ENCODE assay signal across 14 cellular contexts in the genomic region with DNA sequence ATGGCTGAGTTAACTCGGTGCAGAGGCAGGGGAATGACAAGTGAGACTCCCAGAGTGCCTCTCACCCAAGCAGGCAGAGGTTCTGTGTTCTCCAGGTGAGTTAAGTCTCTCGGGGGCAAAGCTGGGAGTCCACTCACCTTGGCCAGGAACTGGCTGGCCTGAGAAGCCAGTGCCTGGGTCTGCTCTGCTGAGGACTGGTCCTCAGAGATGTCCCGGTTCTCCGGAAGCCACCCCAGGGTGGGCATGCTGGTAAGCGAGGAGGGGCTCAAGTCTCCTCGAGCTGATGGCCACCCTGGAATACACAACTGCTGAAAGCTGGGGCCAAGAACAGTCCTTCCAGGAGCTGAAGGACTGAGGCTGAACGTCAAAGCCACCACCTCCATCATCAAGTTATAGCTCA. TPM values are rescaled to one million over a fixed set of nuclear protein-coding genes. Genes with fewer than 3 reads are reported as not detected.
A peak's percentile ranks its signal among the peaks of the same experiment; 100 is the strongest.
DNase-seq lines count a peak whose midpoint lies in the region; ATAC-seq, FAIRE-seq and TF ChIP-seq lines count a peak whose summit lies in the region.
"Had no signal": no experiment of that assay in that cellular context is flagged by ENCODE, and none has a peak within 500 bp of the region (broad histone marks: within the 10 kb centered on the region; RNA-seq: fewer than 3 reads in every experiment).

No MANE protein-coding gene starts in this region.

- no peak for DNase-seq in CD4-positive, alpha-beta T cell
- DNase-seq in GM12878 (ENCODE audit: low read depth, low spot score): no peak
- no peak for DNase-seq in osteocyte (ENCODE audit: extremely low spot score, unreplicated experiment)
- DNase-seq in DMS 273 treated with DMSO at 0.1 percent for 48 hours (lab: John Stamatoyannopoulos, UW): no peak
- DNase-seq in iPS-NIHi7 (ENCODE audit: extremely low spot score): no peak
- no peak for DNase-seq in NCI-H1417 treated with DMSO at 0.1 percent for 48 hours (lab: John Stamatoyannopoulos, UW)
- DNase-seq: amygdala, Calu3, NCI-H146 had no signal

- 0 out of 2 replicates have a peak overlapping the region, but pooled peaks have one; percentile 1 for H3K9ac ChIP-seq in GM12878 (ENCODE audit: control insufficient read depth, insufficient read depth, low read length)

- BruUV-seq in GM12878 (replicated peaks; lab: Mats Ljungman, UMichigan): no TSS peak

- no peaks in the 10 kb centered on the region for H3K27me3 ChIP-seq in CD4-positive, alpha-beta T cell (ENCODE audit: control insufficient read depth, insufficient read depth, low read length)
- no peaks in the 10 kb centered on the region for H3K27me3 ChIP-seq in GM12878 (replicated peaks in 1 of 2; ENCODE audit: control insufficient read depth in 2 of 2, insufficient read depth in 2 of 2, low read length in 1 of 2)

- H3K36me3 Mint-ChIP-seq in CD4-positive, alpha-beta T cell (ENCODE audit: low read depth): peaks cover 93% of the 10 kb centered on the region
- H3K36me3 Mint-ChIP-seq in osteocyte (ENCODE audit: unreplicated experiment): peaks cover 45% of the 10 kb centered on the region

- H3K27ac Mint-ChIP-seq in CD4-positive, alpha-beta T cell: peak overlapping the region; percentile 83
- H3K27ac Mint-ChIP-seq in osteocyte (ENCODE audit: unreplicated experiment): peak overlapping the region; percentile 90

- no peak for FAIRE-seq in GM12878 (lab: Jason Lieb, UNC)
- FAIRE-seq: endothelial cell of umbilical vein had no signal

- in situ Hi-C loops in GM12878 (cut with MboI): no loop called here

- TF ChIP-seq POLR2A in GM12878 (IDR thresholded peaks at IDR 0.05; ENCODE audit: low read depth, low read length): no peak

- H3K9me3 ChIP-seq in CD4-positive, alpha-beta T cell (ENCODE audit: control insufficient read depth, low read length): no peaks in the 10 kb centered on the region
- H3K9me3 ChIP-seq in KOPT-K1 (ENCODE audit: insufficient read depth, low read length, poor library complexity, severe bottlenecking) (no peaks in the 10 kb centered on the region), GM12878 (replicated peaks; ENCODE audit: control insufficient read depth, insufficient read depth, low read length) (no peaks in the 10 kb centered on the region)

- peak overlapping the region; percentile 77 for H3K27ac ChIP-seq in CD4-positive, alpha-beta T cell (ENCODE audit: low read depth, low read length)
- H3K27ac ChIP-seq in KOPT-K1 (ENCODE audit: low read depth, low read length, poor library complexity, severe bottlenecking) (peak overlapping the region; percentile 50), GM12878 (ENCODE audit: control insufficient read depth, insufficient read depth) (peak overlapping the region; percentile 78)
- H3K27ac ChIP-seq: VCaP had no signal

- H3K27me3 Mint-ChIP-seq in CD4-positive, alpha-beta T cell: no peaks in the 10 kb centered on the region
- H3K27me3 Mint-ChIP-seq in osteocyte (ENCODE audit: unreplicated experiment): no peaks in the 10 kb centered on the region

- TF ChIP-seq RAD21 in GM12878 (IDR thresholded peaks at IDR 0.05; ENCODE audit: insufficient read depth, low read depth, low read length): no peak

- H3K36me3 ChIP-seq in KOPT-K1 (ENCODE audit: insufficient read depth, low read length) (peaks cover 93% of the 10 kb centered on the region), GM12878 (ENCODE audit: control insufficient read depth in 2 of 2, insufficient read depth in 2 of 2, low read length in 1 of 2) (peaks cover 43 to 46% of the 10 kb centered on the region in 2 experiments)

- SMC1A ChIA-PET in GM12878 (lab: Charles Lee; ENCODE audit: uncharacterized antibody, unreplicated experiment): interaction anchor here (0.8 to 13.9 kb wide), 8 partner anchors 12 to 30 kb away, joined by 3 to 327 read pairs (median 4); partner anchors contain the start of gene AKNA

- CTCF ChIA-PET in CD4-positive, alpha-beta T cell (lab: Charles Lee): interaction anchor here (0.7 to 2.0 kb wide), 5 partner anchors 14 to 38 kb away, joined by 3 to 6 read pairs (median 3); no protein-coding TSS in a partner anchor
- CTCF ChIA-PET in GM12878 (lab: Yijun Ruan, JAX): interaction anchor here (0.6 to 7.4 kb wide), 6 partner anchors 20 to 40 kb away, joined by 3 to 108 read pairs (median 4); partner anchors contain the start of gene AKNA

- ATAC-seq in CD4-positive, alpha-beta T cell (ENCODE audit: poor library complexity): no peak
- 0 out of 3 replicates have a peak, but pooled peaks have one; percentile 2 for ATAC-seq in GM12878
- ATAC-seq in GM18873 (IDR thresholded peaks at IDR 0.05; ENCODE audit: low FRiP score, unreplicated experiment): no peak

- POLR2A ChIA-PET in CD4-positive, alpha-beta T cell (lab: Charles Lee): interaction anchor here (0.8 to 13.0 kb wide), 6 partner anchors 9 to 220 kb away, joined by 3 to 477 read pairs (median 4); partner anchors contain the start of genes AKNA and ATP6V1G1
- POLR2A ChIA-PET in GM12878 (lab: Charles Lee): interaction anchor here (0.5 to 13.2 kb wide), 7 partner anchors 11 to 328 kb away, joined by 3 to 312 read pairs (median 4); partner anchors contain the start of gene AKNA

- RAD21 ChIA-PET in GM12878 (lab: Charles Lee; ENCODE audit: unreplicated experiment): interaction anchor here (1.0 to 12.9 kb wide), 7 partner anchors 14 to 286 kb away, joined by 3 to 251 read pairs (median 3); partner anchors contain the start of gene AKNA

- TF ChIP-seq CTCF in CD4-positive, alpha-beta T cell (IDR thresholded peaks at IDR 0.05): no peak
- TF ChIP-seq CTCF in GM12878 (IDR thresholded peaks at IDR 0.05 in 2 of 3, conservative IDR thresholded peaks at IDR 0.05 in 1 of 3; ENCODE audit: control insufficient read depth in 2 of 3, extremely low read depth in 1 of 3, insufficient read depth in 1 of 3, low read depth in 3 of 3, low read length in 3 of 3) (no peak), osteocyte (IDR thresholded peaks at IDR 0.05) (no peak)

- H3K4me1 ChIP-seq in GM12878 (ENCODE audit: control insufficient read depth, insufficient read depth, low read length): peaks cover 74% of the 10 kb centered on the region

- H3K79me2 ChIP-seq in GM12878 (ENCODE audit: control insufficient read depth, insufficient read depth, low read length): peaks cover 34% of the 10 kb centered on the region

- H3K4me3 Mint-ChIP-seq in CD4-positive, alpha-beta T cell: peak overlapping the region; percentile 15
- H3K4me3 Mint-ChIP-seq in osteocyte (ENCODE audit: unreplicated experiment): no peak overlapping the region

- H4K20me1 ChIP-seq in GM12878 (ENCODE audit: control insufficient read depth, insufficient read depth): no peaks in the 10 kb centered on the region

- intact Hi-C loops in CD4-positive, alpha-beta T cell (cut with DNase I, micrococcal nuclease): no loop called here
- intact Hi-C loops in GM12878 (cut with micrococcal nuclease; ENCODE audit: unreplicated experiment): loop anchor here (2.0 kb wide), 1 partner anchor 17 kb away; no protein-coding TSS in a partner anchor

- H2AFZ ChIP-seq in GM12878 (ENCODE audit: control insufficient read depth, low read depth, low read length): no peak overlapping the region

- H3K4me1 Mint-ChIP-seq in CD4-positive, alpha-beta T cell (ENCODE audit: low read depth): peaks cover 91% of the 10 kb centered on the region
- H3K4me1 Mint-ChIP-seq in osteocyte (ENCODE audit: unreplicated experiment): peaks cover 22% of the 10 kb centered on the region

- H3K4me2 ChIP-seq in GM12878 (ENCODE audit: control insufficient read depth, insufficient read depth): peak overlapping the region; percentile 86

- WGBS in GM12878 (ENCODE audit: insufficient coverage, insufficient replicate concordance, low lambda C conversion rate, missing lambda C conversion rate): 21% methylated on average over 7 of the region's 7 CpGs

- H3K4me3 ChIP-seq in GM12878: peak overlapping the region; percentile 1; the same call in 1 of the 2 replicates

- TF ChIP-seq EP300 in GM12878 (IDR thresholded peaks at IDR 0.05; ENCODE audit: borderline replicate concordance in 1 of 2, control insufficient read depth in 1 of 2, low read depth in 2 of 2, low read length in 2 of 2): no peak

- H3K9me3 Mint-ChIP-seq in CD4-positive, alpha-beta T cell: no peaks in the 10 kb centered on the region
- H3K9me3 Mint-ChIP-seq in osteocyte (ENCODE audit: unreplicated experiment): no peaks in the 10 kb centered on the region

RNA-seq across cellular contexts. Expression of gene AKNA, which starts 20.4 kb away (rescaled TPM):
- 100 to 1,000 TPM; 247 to 258 TPM for total RNA-seq in CD4-positive, alpha-beta T cell
- 305 and 316 TPM in 2 replicates for total RNA-seq in GM12878 (2013; cell fraction: nucleolus; rRNA removed)
- total RNA-seq in GM12878 (2014; rRNA removed) (49.4 and 59.0 TPM in 2 replicates), GM12878 (2014; rRNA removed; fragmentation: Illumina TruSeq; extraction: Trizol) (36.0 and 39.8 TPM in 2 replicates), GM12878 (2021) (117 and 132 TPM in 2 replicates), osteocyte (36.0 and 37.0 TPM in 2 replicates)
- polyA plus RNA-seq in GM12878 (2011; ENCODE audit: low read depth): 22.0 TPM
- polyA plus RNA-seq in GM12878 (2011; rRNA removed) (18.0 and 30.1 TPM in 2 replicates), GM12878 (2014; fragmentation: Illumina TruSeq; extraction: Trizol) (27.2 and 57.6 TPM in 2 replicates), GM12878 (2014; fragmentation: Nextera tagmentation; extraction: Ambion mirVana) (1 to 10 TPM; 1.6 to 5.0 TPM), GM12878 (2014; rRNA removed) (71.9 and 77.7 TPM in 2 replicates), GM12878 (2016; fragmentation: Nextera tagmentation; extraction: Ambion mirVana) (10 to 100 TPM; 28.0 to 30.9 TPM)
- polyA plus RNA-seq in GM12878 (2011; cell fraction: cytosol; rRNA removed): 33.7 and 39.1 TPM in 2 replicates
- 107 and 123 TPM in 2 replicates for polyA plus RNA-seq in GM12878 (2011; cell fraction: nucleus; rRNA removed)
- polyA plus RNA-seq in GM12878 (2012): 57.1 and 64.5 TPM in 2 replicates
- polyA minus RNA-seq in GM12878 (2011; rRNA and poly(A)+ RNA removed): 47.4 and 97.2 TPM in 2 replicates
- polyA minus RNA-seq in GM12878 (2011; cell fraction: cytosol; rRNA and poly(A)+ RNA removed): 31.4 and 34.5 TPM in 2 replicates
- polyA minus RNA-seq in GM12878 (2011; cell fraction: nucleus; rRNA and poly(A)+ RNA removed): 64.4 and 127 TPM in 2 replicates

RNA-seq across cellular contexts. Expression of gene ORM2, which starts 37.7 kb away (rescaled TPM):
- total RNA-seq in CD4-positive, alpha-beta T cell: not detected
- not detected in 2 replicates for total RNA-seq in GM12878 (2013; cell fraction: nucleolus; rRNA removed)
- total RNA-seq in GM12878 (2014; rRNA removed) (not detected in 2 replicates), GM12878 (2014; rRNA removed; fragmentation: Illumina TruSeq; extraction: Trizol) (not detected in 2 replicates), GM12878 (2021) (0.64 TPM in 1 of 2 replicates, not detected in the other), osteocyte (not detected in 2 replicates)
- polyA plus RNA-seq in GM12878 (2011; ENCODE audit: low read depth): not detected
- polyA plus RNA-seq in GM12878 (2011; rRNA removed) (not detected in 2 replicates), GM12878 (2014; fragmentation: Illumina TruSeq; extraction: Trizol) (not detected in 2 replicates), GM12878 (2014; fragmentation: Nextera tagmentation; extraction: Ambion mirVana) (not detected), GM12878 (2014; rRNA removed) (not detected in 2 replicates), GM12878 (2016; fragmentation: Nextera tagmentation; extraction: Ambion mirVana) (not detected)
- polyA plus RNA-seq in GM12878 (2011; cell fraction: cytosol; rRNA removed): not detected in 2 replicates
- not detected in 2 replicates for polyA plus RNA-seq in GM12878 (2011; cell fraction: nucleus; rRNA removed)
- polyA plus RNA-seq in GM12878 (2012): not detected in 2 replicates
- not detected in 2 replicates for polyA minus RNA-seq in GM12878 (2011; rRNA and poly(A)+ RNA removed)
- polyA minus RNA-seq in GM12878 (2011; cell fraction: cytosol; rRNA and poly(A)+ RNA removed): not detected in 2 replicates
- polyA minus RNA-seq in GM12878 (2011; cell fraction: nucleus; rRNA and poly(A)+ RNA removed): not detected in 2 replicates
- total RNA-seq: Calu3, endothelial cell of umbilical vein, HT-29 had no signal
- polyA plus RNA-seq: endothelial cell of umbilical vein had no signal

RNA-seq across cellular contexts. Expression of gene ORM1, which starts 44.5 kb away (rescaled TPM):
- total RNA-seq in CD4-positive, alpha-beta T cell: not detected
- not detected in 2 replicates for total RNA-seq in GM12878 (2013; cell fraction: nucleolus; rRNA removed)
- total RNA-seq in GM12878 (2014; rRNA removed) (not detected in 2 replicates), GM12878 (2014; rRNA removed; fragmentation: Illumina TruSeq; extraction: Trizol) (not detected in 2 replicates), GM12878 (2021) (3.5 and 4.4 TPM in 2 replicates), osteocyte (not detected in 2 replicates)
- polyA plus RNA-seq in GM12878 (2011; ENCODE audit: low read depth): not detected
- polyA plus RNA-seq in GM12878 (2011; rRNA removed) (not detected in 2 replicates), GM12878 (2014; fragmentation: Illumina TruSeq; extraction: Trizol) (not detected in 2 replicates), GM12878 (2014; fragmentation: Nextera tagmentation; extraction: Ambion mirVana) (not detected), GM12878 (2014; rRNA removed) (not detected in 2 replicates), GM12878 (2016; fragmentation: Nextera tagmentation; extraction: Ambion mirVana) (not detected)
- polyA plus RNA-seq in GM12878 (2011; cell fraction: cytosol; rRNA removed): not detected in 2 replicates
- not detected in 2 replicates for polyA plus RNA-seq in GM12878 (2011; cell fraction: nucleus; rRNA removed)
- not detected in 2 replicates for polyA plus RNA-seq in GM12878 (2012)
- polyA minus RNA-seq in GM12878 (2011; rRNA and poly(A)+ RNA removed): not detected in 2 replicates
- not detected in 2 replicates for polyA minus RNA-seq in GM12878 (2011; cell fraction: cytosol; rRNA and poly(A)+ RNA removed)
- polyA minus RNA-seq in GM12878 (2011; cell fraction: nucleus; rRNA and poly(A)+ RNA removed): not detected in 2 replicates
- total RNA-seq: Calu3, endothelial cell of umbilical vein, HT-29 had no signal
- polyA plus RNA-seq: endothelial cell of umbilical vein had no signal
